9 cellular contexts compared by ENCODE assay signal in genomic region chr9:4301971-4302427, GRCh38. TPM values are rescaled to one million over a fixed set of nuclear protein-coding genes. Genes with fewer than 3 reads are reported as not detected.
DNase-seq lines count a peak whose midpoint lies in the region; ATAC-seq, FAIRE-seq and TF ChIP-seq lines count a peak whose summit lies in the region.
"Had no signal": no experiment of that assay in that cellular context is flagged by ENCODE, and none has a peak within 500 bp of the region (broad histone marks: within the 10 kb centered on the region; RNA-seq: fewer than 3 reads in every experiment).

No MANE protein-coding gene starts in this region.

- H3K4me1 ChIP-seq in H1 (replicated peaks in 1 of 4; ENCODE audit: control insufficient read depth in 3 of 4, insufficient read depth in 4 of 4, low read length in 3 of 4) (peaks cover 0 to 7% (median 7%) of the 10 kb centered on the region in 4 experiments; a peak in 6 of 7 replicates), MM.1S (ENCODE audit: low read length) (peaks cover 28% of the 10 kb centered on the region)

- H4K8ac ChIP-seq in H1 (ENCODE audit: extremely low read depth, insufficient read depth, low read length), result no peak overlapping the region

- TF ChIP-seq CTCF in AG10803 (conservative IDR thresholded peaks at IDR 0.05; ENCODE audit: low read length), result no peak
- TF ChIP-seq CTCF in NB4 (IDR thresholded peaks at IDR 0.05; ENCODE audit: low read depth, low read length), result no peak
- no peak for TF ChIP-seq CTCF in H1 (IDR thresholded peaks at IDR 0.05; ENCODE audit: control extremely low read depth in 1 of 3, insufficient read depth in 1 of 3, low read depth in 1 of 3, low read length in 3 of 3)
- no peak for TF ChIP-seq CTCF in nephron (IDR thresholded peaks at IDR 0.05; ENCODE audit: unreplicated experiment in 3 of 3)
- no peak for TF ChIP-seq CTCF in MM.1S (IDR thresholded peaks at IDR 0.05; ENCODE audit: low read length)

- POLR2A ChIA-PET in H1 (lab: Charles Lee; ENCODE audit: partially characterized antibody), result no interaction called here

- peaks cover 23% of the 10 kb centered on the region; the same call in 1 of the 2 replicates for H3K23me2 ChIP-seq in H1 (ENCODE audit: low read depth, low read length)

- no peak overlapping the region for H4K5ac ChIP-seq in H1 (ENCODE audit: insufficient read length, low read depth, low read length)

- peak overlapping the region in 2 of 3 experiments; percentile 1 to 15 for H3K27ac Mint-ChIP-seq in nephron
- no peak overlapping the region for H3K27ac Mint-ChIP-seq in effector memory CD8-positive, alpha-beta T cell

- TF ChIP-seq POLR2A in NB4 (IDR thresholded peaks at IDR 0.05; ENCODE audit: extremely low read depth, insufficient read length) (no peak), H1 (IDR thresholded peaks at IDR 0.05; ENCODE audit: control extremely low read depth in 1 of 2, low read depth in 2 of 2, low read length in 2 of 2) (no peak)

- no peak overlapping the region for H3K23ac ChIP-seq in H1 (ENCODE audit: insufficient read length)

- H3K9ac ChIP-seq in H1 (replicated peaks in 1 of 4; ENCODE audit: extremely low read depth in 1 of 4, low read depth in 3 of 4, low read length in 3 of 4) (no peak overlapping the region), MM.1S (ENCODE audit: low read length) (no peak overlapping the region)

- no peak overlapping the region for H2BK15ac ChIP-seq in H1 (ENCODE audit: low read length)

- FAIRE-seq in H1 (lab: Jason Lieb, UNC), result no peak
- FAIRE-seq: TTC549 had no signal

- no peak overlapping the region for H2AK5ac ChIP-seq in H1 (ENCODE audit: low read depth, low read length)

- H3F3A ChIP-seq in MM.1S (ENCODE audit: insufficient read depth, low read length), result 0 out of 2 replicates have a peak, but pooled peaks cover 6% of the 10 kb centered on the region

- H2BK20ac ChIP-seq in H1 (ENCODE audit: low read length), result no peak overlapping the region

- H3K4ac ChIP-seq in H1 (replicated peaks; ENCODE audit: insufficient read length, low read depth, low read length), result no peak overlapping the region

- H3K4me3 ChIP-seq in AG10803 (ENCODE audit: low read length) (no peak overlapping the region), NB4 (ENCODE audit: low read depth, low read length) (no peak overlapping the region), H1 (ENCODE audit: extremely low read depth in 1 of 4, insufficient read depth in 2 of 4, low read depth in 3 of 4, low read length in 4 of 4) (no peak overlapping the region), MM.1S (ENCODE audit: low read length) (no peak overlapping the region)

- no peak overlapping the region for H2BK12ac ChIP-seq in H1 (ENCODE audit: low read depth, low read length)

- no peak overlapping the region for H3K18ac ChIP-seq in H1 (ENCODE audit: extremely low read depth, low read length)

- H3K36me3 ChIP-seq in H1 (ENCODE audit: control insufficient read depth in 2 of 4, insufficient read depth in 4 of 4, low read length in 3 of 4) (no peaks in the 10 kb centered on the region), MM.1S (replicated peaks; ENCODE audit: insufficient read depth, low read length) (no peaks in the 10 kb centered on the region)

- H3K56ac ChIP-seq in H1 (replicated peaks; ENCODE audit: insufficient read length, low read depth, low read length), result no peak overlapping the region

- H3K9me3 Mint-ChIP-seq in nephron, result peaks cover 3% of the 10 kb centered on the region
- H3K9me3 Mint-ChIP-seq in effector memory CD8-positive, alpha-beta T cell, result no peaks in the 10 kb centered on the region

- peaks cover 51% of the 10 kb centered on the region for H3K27me3 Mint-ChIP-seq in nephron (ENCODE audit: low read depth)
- H3K27me3 Mint-ChIP-seq in effector memory CD8-positive, alpha-beta T cell, result peaks cover 41 to 75% of the 10 kb centered on the region in 2 donors

- TF ChIP-seq EP300 in H1 (IDR thresholded peaks at IDR 0.05; ENCODE audit: borderline replicate concordance in 1 of 2, low read depth in 2 of 2, low read length in 2 of 2), result no peak

- WGBS in H1 (ENCODE audit: extremely low coverage in 1 of 2, insufficient coverage in 1 of 2, insufficient read length in 1 of 2, insufficient replicate concordance in 2 of 2, low coverage in 1 of 2, low lambda C conversion rate in 2 of 2, missing lambda C conversion rate in 1 of 2), 2 experiments, result 85% methylated on average over 2 of the region's 2 CpGs; no CpG with 5 or more reads in 1 of the 2 experiments

- H4K91ac ChIP-seq in H1 (replicated peaks; ENCODE audit: insufficient read length, low read length), result no peak overlapping the region

- peaks cover 36% of the 10 kb centered on the region for H3K4me1 Mint-ChIP-seq in nephron
- H3K4me1 Mint-ChIP-seq in effector memory CD8-positive, alpha-beta T cell (ENCODE audit: low read depth in 2 of 2), result peaks cover 9 to 11% of the 10 kb centered on the region in 2 donors

- H3K9me3 ChIP-seq in H1 (ENCODE audit: insufficient read depth in 2 of 2, low read depth in 1 of 2, low read length in 1 of 2) (no peaks in the 10 kb centered on the region), MM.1S (replicated peaks; ENCODE audit: insufficient read depth, low read length) (no peaks in the 10 kb centered on the region)

- no peaks in the 10 kb centered on the region for H3K36me3 Mint-ChIP-seq in nephron (ENCODE audit: low read depth)
- H3K36me3 Mint-ChIP-seq in effector memory CD8-positive, alpha-beta T cell (ENCODE audit: insufficient read depth), result peaks cover 12% of the 10 kb centered on the region

- no peaks in the 10 kb centered on the region for H3K79me1 ChIP-seq in H1 (ENCODE audit: low read depth, low read length)

- H3K4me2 ChIP-seq in H1 (ENCODE audit: insufficient read depth in 1 of 2, low read depth in 2 of 2, low read length in 2 of 2) (no peak overlapping the region), MM.1S (ENCODE audit: low read depth, low read length) (no peak overlapping the region)

- H3K79me2 ChIP-seq in H1 (ENCODE audit: control insufficient read depth in 1 of 2, insufficient read depth in 2 of 2, low read length in 2 of 2), result no peaks in the 10 kb centered on the region
- no peaks in the 10 kb centered on the region for H3K79me2 ChIP-seq in MM.1S (ENCODE audit: low read length)

- H2AFZ ChIP-seq in H1 (ENCODE audit: low read length) (no peak overlapping the region), MM.1S (ENCODE audit: low read length) (no peak overlapping the region)

- H3K27me3 ChIP-seq in H1 (replicated peaks in 1 of 4; ENCODE audit: control insufficient read depth in 3 of 4, extremely low read depth in 1 of 4, insufficient read depth in 3 of 4, low read length in 3 of 4) (peaks cover 12 to 43% (median 28%) of the 10 kb centered on the region in 4 experiments), MM.1S (replicated peaks; ENCODE audit: insufficient read depth, low read length) (no peaks in the 10 kb centered on the region)

- H3K27ac ChIP-seq in H1 (ENCODE audit: low read depth, low read length), result no peak overlapping the region
- no peak overlapping the region for H3K27ac ChIP-seq in MM.1S (ENCODE audit: low read length)

- no peaks in the 10 kb centered on the region for H3K9me2 ChIP-seq in MM.1S (replicated peaks; ENCODE audit: insufficient read depth, low read length)

- H2BK5ac ChIP-seq in H1 (ENCODE audit: low read depth, low read length), result no peak overlapping the region

- DNase-seq in AG10803 (ENCODE audit: low read depth) (peak; percentile 95), NB4 (ENCODE audit: low read depth) (peak; percentile 73), H1 (ENCODE audit: low read depth in 1 of 2, low spot score in 2 of 2) (no peak), MM.1S (no peak), cerebellum (ENCODE audit: low spot score) (no peak)
- DNase-seq in effector memory CD8-positive, alpha-beta T cell, result no peak

- H4K20me1 ChIP-seq in H1 (replicated peaks in 1 of 2; ENCODE audit: control insufficient read depth in 1 of 2, insufficient read depth in 2 of 2, low read length in 2 of 2) (peaks cover 0 to 3% of the 10 kb centered on the region in 2 experiments), MM.1S (ENCODE audit: insufficient read depth, low read length) (no peaks in the 10 kb centered on the region)

- no peak for ATAC-seq in effector memory CD8-positive, alpha-beta T cell (replicated peaks)
- ATAC-seq in GM18520 (IDR thresholded peaks at IDR 0.05; ENCODE audit: unreplicated experiment), result no peak

- peak overlapping the region; percentile 35 to 53 (median 51) for H3K4me3 Mint-ChIP-seq in nephron
- H3K4me3 Mint-ChIP-seq in effector memory CD8-positive, alpha-beta T cell, result no peak overlapping the region

- H3K14ac ChIP-seq in H1 (ENCODE audit: insufficient read length), result no peak overlapping the region

- TF ChIP-seq RAD21 in H1 (IDR thresholded peaks at IDR 0.05 in 1 of 2, conservative IDR thresholded peaks at IDR 0.05 in 1 of 2; ENCODE audit: low read depth in 2 of 2, low read length in 2 of 2), result no peak

- CTCF ChIA-PET in H1 (lab: Charles Lee; ENCODE audit: partially characterized antibody), result interaction anchor here (1.0 to 6.0 kb wide), 3 partner anchors 14 to 65 kb away, joined by 3 to 38 read pairs (median 7); no protein-coding TSS in a partner anchor

- H2BK120ac ChIP-seq in H1 (replicated peaks; ENCODE audit: low read depth, low read length), result no peak overlapping the region

TF ChIP-seq in H1, 55 proteins besides CTCF, POLR2A, EP300 and RAD21:
- no peak for TF ChIP-seq JUND (IDR thresholded peaks at IDR 0.05; ENCODE audit: low read length)
- TF ChIP-seq MAFK (IDR thresholded peaks at IDR 0.05; ENCODE audit: low read depth, low read length), result peak; percentile 38; the same call in 1 of the 2 replicates
- peak; percentile 63 for TF ChIP-seq BACH1 (IDR thresholded peaks at IDR 0.05; ENCODE audit: low read length)
- TF ChIP-seq SP4 (IDR thresholded peaks at IDR 0.05; ENCODE audit: low read length), result no peak
TF ChIP-seq in H1: peak in this region for 2.

RNA-seq across cellular contexts. Expression of gene GLIS3, which starts 2.1 kb away (rescaled TPM):
- total RNA-seq in H1 (2021; fragmentation: NEBNext Ultra II Directional; extraction: Animal tissue kit (Norgen Biotek cat#: 25700)), result 0.63 and 0.93 TPM in 2 replicates
- polyA plus RNA-seq in H1 (2011; rRNA removed), result 0.06 and 0.13 TPM in 2 replicates
- 0.04 TPM for polyA plus RNA-seq in H1 (2011; cell fraction: cytosol; rRNA removed)
- polyA plus RNA-seq in H1 (2011; cell fraction: nucleus; rRNA removed), result 0.58 TPM
- 0.06 to 0.31 TPM (median 0.12 TPM) in 4 replicates for polyA plus RNA-seq in H1 (2012, experiment 1 of 2)
- polyA plus RNA-seq in H1 (2012, experiment 2 of 2), result not detected
- 0.20 TPM for polyA plus RNA-seq in H1 (2013, experiment 1 of 2)
- 0.15 TPM for polyA plus RNA-seq in H1 (2013, experiment 2 of 2)
- 2.1 and 4.1 TPM in 2 replicates for polyA minus RNA-seq in H1 (2011; rRNA and poly(A)+ RNA removed)
- 0.37 TPM for polyA minus RNA-seq in H1 (2011; cell fraction: cytosol; rRNA and poly(A)+ RNA removed)
- 3.8 TPM for polyA minus RNA-seq in H1 (2011; cell fraction: nucleus; rRNA and poly(A)+ RNA removed)
- 19.7 TPM for total RNA-seq in cerebellum

Comparison
In these comparisons a context has a peak if more than half of its experiments do, and no peak if none do; other contexts are left out.
1. DNase-seq: peak in AG10803 (single experiment) and NB4 (single experiment); none in H1 (0 of 2), MM.1S (single experiment), cerebellum (single experiment) and effector memory CD8-positive, alpha-beta T cell (0 of 3).
2. H3K27ac Mint-ChIP-seq: peak in nephron (2 of 3); none in effector memory CD8-positive, alpha-beta T cell (0 of 2).
3. H3K4me3 Mint-ChIP-seq: peak in nephron (3 of 3); none in effector memory CD8-positive, alpha-beta T cell (0 of 2).
4. RNA of gene GLIS3, which starts 2.1 kb away (total RNA-seq): 19.7 TPM in cerebellum (single experiment); 0.63 to 0.93 TPM in H1; every median in the first group is over 10 times any median in the second.